ENCODE assay signal across 13 cellular contexts in the genomic region with DNA sequence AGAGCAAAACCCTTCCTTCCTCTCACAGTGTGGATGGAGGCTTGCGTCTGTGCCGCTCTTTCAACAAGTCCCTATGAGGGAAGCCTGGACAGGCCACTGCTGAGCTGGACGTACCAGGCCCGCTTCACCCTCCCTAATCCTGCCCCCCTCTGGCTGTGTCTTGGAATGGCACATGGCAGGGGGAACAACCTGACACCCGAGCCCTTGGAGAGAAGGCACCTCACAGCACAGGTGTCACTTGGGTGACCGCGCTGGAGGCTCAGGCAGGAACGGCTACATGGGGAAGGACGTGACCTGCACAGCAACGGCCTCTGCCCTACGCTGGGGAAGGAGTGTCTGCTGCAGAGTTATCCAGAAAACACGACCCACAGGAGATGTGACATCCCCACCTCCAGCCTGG. TPM values are rescaled to one million over a fixed set of nuclear protein-coding genes. Genes with fewer than 3 reads are reported as not detected.
DNase-seq lines count a peak whose midpoint lies in the region; ATAC-seq, FAIRE-seq and TF ChIP-seq lines count a peak whose summit lies in the region.
"Had no signal": no experiment of that assay in that cellular context is flagged by ENCODE, and none has a peak within 500 bp of the region (broad histone marks: within the 10 kb centered on the region; RNA-seq: fewer than 3 reads in every experiment).

No MANE protein-coding gene starts in this region.

- H3K27ac ChIP-seq in GM12878 (ENCODE audit: control insufficient read depth, insufficient read depth): no peak overlapping the region
- H3K27ac ChIP-seq in keratinocyte (ENCODE audit: control insufficient read depth, insufficient read depth, low read length): no peak overlapping the region

- H3K9ac ChIP-seq in GM12878 (ENCODE audit: control insufficient read depth, insufficient read depth, low read length) (no peak overlapping the region), keratinocyte (ENCODE audit: control insufficient read depth, extremely low read depth, insufficient read depth, low read length) (no peak overlapping the region)

- H3K79me2 ChIP-seq in GM12878 (ENCODE audit: control insufficient read depth, insufficient read depth, low read length) (peaks cover 39% of the 10 kb centered on the region), keratinocyte (ENCODE audit: control insufficient read depth, insufficient read depth, low read length) (peaks cover 81% of the 10 kb centered on the region)

- TF ChIP-seq EP300 in GM12878 (IDR thresholded peaks at IDR 0.05; ENCODE audit: borderline replicate concordance in 1 of 2, control insufficient read depth in 1 of 2, low read depth in 2 of 2, low read length in 2 of 2): no peak

- in situ Hi-C loops in GM12878 (cut with MboI): no loop called here

- SMC1A ChIA-PET in GM12878 (lab: Charles Lee; ENCODE audit: uncharacterized antibody, unreplicated experiment): interaction anchor here (1.0 kb wide), 1 partner anchor 70 kb away, joined by 3 read pairs; no protein-coding TSS in a partner anchor

- BruUV-seq in GM12878 (replicated peaks; lab: Mats Ljungman, UMichigan): no TSS peak

- no peak; the same call in 1 of the 2 replicates for TF ChIP-seq POLR2A in GM12878 (IDR thresholded peaks at IDR 0.05; ENCODE audit: low read depth, low read length)

- H4K20me1 ChIP-seq in GM12878 (ENCODE audit: control insufficient read depth, insufficient read depth) (peaks cover 3% of the 10 kb centered on the region; the same call in 1 of the 2 replicates), keratinocyte (ENCODE audit: control insufficient read depth, extremely low read depth, insufficient read depth, low read length) (peaks cover 62% of the 10 kb centered on the region)

- H2AFZ ChIP-seq in GM12878 (ENCODE audit: control insufficient read depth, low read depth, low read length): no peak overlapping the region
- no peak overlapping the region for H2AFZ ChIP-seq in keratinocyte (ENCODE audit: control insufficient read depth, low read length)

- DNase-seq in BJ (ENCODE audit: low read depth) (no peak), H7 (peak; percentile 80), GM12878 (ENCODE audit: low read depth, low spot score) (no peak), keratinocyte (ENCODE audit: low read depth, low spot score) (no peak), SW 1271 (lab: John Stamatoyannopoulos, UW) (no peak), NCI-H2107 treated with DMSO at 0.1 percent for 48 hours (lab: John Stamatoyannopoulos, UW; ENCODE audit: unreplicated experiment) (no peak), HTR-8/SVneo (ENCODE audit: insufficient read length, low spot score) (no peak)
- DNase-seq: NCI-H1694, sigmoid colon had no signal

- TF ChIP-seq CTCF in BJ (IDR thresholded peaks at IDR 0.05; ENCODE audit: insufficient read depth, low read depth, low read length) (peak; percentile 35), GM12878 (IDR thresholded peaks at IDR 0.05 in 2 of 3, conservative IDR thresholded peaks at IDR 0.05 in 1 of 3; ENCODE audit: control insufficient read depth in 2 of 3, extremely low read depth in 1 of 3, insufficient read depth in 1 of 3, low read depth in 3 of 3, low read length in 3 of 3) (peak in 2 of 3 experiments; percentile 3 to 17; a peak in 2 of 6 replicates), keratinocyte (optimal IDR thresholded peaks at IDR 0.05 in 1 of 3, IDR thresholded peaks at IDR 0.05 in 1 of 3, conservative IDR thresholded peaks at IDR 0.05 in 1 of 3; ENCODE audit: extremely low read depth in 1 of 3, insufficient read depth in 2 of 3, low read length in 3 of 3) (peak in 2 of 3 experiments; percentile 30 to 54)

- no peak for TF ChIP-seq RAD21 in GM12878 (IDR thresholded peaks at IDR 0.05; ENCODE audit: insufficient read depth, low read depth, low read length)

- WGBS in GM12878 (ENCODE audit: insufficient coverage, insufficient replicate concordance, low lambda C conversion rate, missing lambda C conversion rate): 94% methylated on average over 12 of the region's 12 CpGs

- H3K9me3 ChIP-seq in GM12878 (replicated peaks; ENCODE audit: control insufficient read depth, insufficient read depth, low read length): no peaks in the 10 kb centered on the region
- no peaks in the 10 kb centered on the region for H3K9me3 ChIP-seq in keratinocyte (ENCODE audit: control insufficient read depth, low read depth, low read length)
- H3K9me3 ChIP-seq: sigmoid colon had no signal

- H3K4me2 ChIP-seq in GM12878 (ENCODE audit: control insufficient read depth, insufficient read depth): no peak overlapping the region
- H3K4me2 ChIP-seq in keratinocyte (ENCODE audit: control insufficient read depth, extremely low read depth, insufficient read depth, low read depth, low read length): no peak overlapping the region

- CTCF ChIA-PET in BJ (lab: Yijun Ruan, JAX): interaction anchor here (0.8 to 5.9 kb wide), 5 partner anchors 9 to 178 kb away, joined by 3 to 54 read pairs (median 3); no protein-coding TSS in a partner anchor
- CTCF ChIA-PET in GM12878 (lab: Yijun Ruan, JAX): interaction anchor here (1.9 to 8.2 kb wide), 2 partner anchors 9 to 46 kb away, joined by 10 to 77 read pairs; no protein-coding TSS in a partner anchor

- peaks cover 32% of the 10 kb centered on the region for H3K36me3 ChIP-seq in BJ (ENCODE audit: control insufficient read depth, insufficient read depth, low read length)
- peaks cover 21% of the 10 kb centered on the region for H3K36me3 ChIP-seq in H7 (replicated peaks; ENCODE audit: control insufficient read depth, insufficient read depth, low read length)
- H3K36me3 ChIP-seq in GM12878 (ENCODE audit: control insufficient read depth in 2 of 2, insufficient read depth in 2 of 2, low read length in 1 of 2): peaks cover 7 to 25% of the 10 kb centered on the region in 2 experiments; a peak in 3 of 4 replicates
- H3K36me3 ChIP-seq in keratinocyte (ENCODE audit: control insufficient read depth in 2 of 2, extremely low read depth in 1 of 2, insufficient read depth in 2 of 2, low read length in 2 of 2): peaks cover 21 to 48% of the 10 kb centered on the region in 2 experiments

- ATAC-seq in GM12878 (no peak), HG03354 (IDR thresholded peaks at IDR 0.05; ENCODE audit: poor library complexity, severe bottlenecking, unreplicated experiment) (no peak)
- ATAC-seq: activated T-helper 17 cell treated with anti-CD3 and anti-CD28 coated beads, Interleukin-2, amount 50 U/mL, for 72 hours; esophagus mucosa had no signal

- no peak overlapping the region for H3K4me3 ChIP-seq in BJ (ENCODE audit: low read depth, low read length)
- H3K4me3 ChIP-seq in H7 (ENCODE audit: insufficient read depth, low read depth, low read length): no peak overlapping the region
- H3K4me3 ChIP-seq in GM12878: no peak overlapping the region
- H3K4me3 ChIP-seq in keratinocyte (ENCODE audit: control insufficient read depth in 2 of 3, extremely low read depth in 1 of 3, insufficient read depth in 2 of 3, low read depth in 1 of 3, low read length in 3 of 3): no peak overlapping the region
- H3K4me3 ChIP-seq: sigmoid colon had no signal

- H3K4me1 ChIP-seq in GM12878 (ENCODE audit: control insufficient read depth, insufficient read depth, low read length): peaks cover 20% of the 10 kb centered on the region
- peaks cover 15% of the 10 kb centered on the region for H3K4me1 ChIP-seq in keratinocyte (ENCODE audit: control insufficient read depth, extremely low read depth, insufficient read depth, low read length)

- FAIRE-seq in GM12878 (lab: Jason Lieb, UNC) (no peak), keratinocyte (lab: Jason Lieb, UNC) (no peak), HTR-8/SVneo (lab: Jason Lieb, UNC) (no peak)
- FAIRE-seq: GM12892 had no signal

- RAD21 ChIA-PET in GM12878 (lab: Charles Lee; ENCODE audit: unreplicated experiment): no interaction called here

- dilution Hi-C loops in keratinocyte (cut with MboI; ENCODE audit: extremely low pct_ligation_motif_present, low sequenced_read_pairs): no loop called here

- intact Hi-C loops in GM12878 (cut with micrococcal nuclease; ENCODE audit: unreplicated experiment): no loop called here

- POLR2A ChIA-PET in BJ (lab: Charles Lee) (no interaction called here), GM12878 (lab: Charles Lee) (no interaction called here)

- peaks cover 10% of the 10 kb centered on the region for H3K9me1 ChIP-seq in keratinocyte (ENCODE audit: control insufficient read depth, extremely low read depth, insufficient read depth, low read length)

- H3K27me3 ChIP-seq in BJ (ENCODE audit: control insufficient read depth, insufficient read depth, low read length) (no peaks in the 10 kb centered on the region), H7 (ENCODE audit: control insufficient read depth, insufficient read depth, low read length) (no peaks in the 10 kb centered on the region), GM12878 (replicated peaks in 1 of 2; ENCODE audit: control insufficient read depth in 2 of 2, insufficient read depth in 2 of 2, low read length in 1 of 2) (no peaks in the 10 kb centered on the region), keratinocyte (ENCODE audit: control insufficient read depth, extremely low read depth, insufficient read depth, low read length) (no peaks in the 10 kb centered on the region)
- H3K27me3 ChIP-seq: sigmoid colon had no signal

RNA-seq across cellular contexts. Expression of gene CARS1, which starts 11.0 kb away (rescaled TPM):
- polyA plus RNA-seq in BJ (2011; rRNA removed): 161 and 175 TPM in 2 replicates
- polyA minus RNA-seq in BJ (2011; rRNA and poly(A)+ RNA removed): 56.5 and 74.0 TPM in 2 replicates
- total RNA-seq in H7 (2014; rRNA removed; shearing (Covaris generic)): 56.0 and 76.2 TPM in 2 replicates
- total RNA-seq in GM12878 (2013; cell fraction: nucleolus; rRNA removed): 82.2 and 99.9 TPM in 2 replicates
- 42.2 and 44.1 TPM in 2 replicates for total RNA-seq in GM12878 (2014; rRNA removed)
- 32.9 and 33.9 TPM in 2 replicates for total RNA-seq in GM12878 (2014; rRNA removed; fragmentation: Illumina TruSeq; extraction: Trizol)
- total RNA-seq in GM12878 (2021): 49.2 TPM in 2 replicates
- 31.3 TPM for polyA plus RNA-seq in GM12878 (2011; ENCODE audit: low read depth)
- 51.4 and 60.6 TPM in 2 replicates for polyA plus RNA-seq in GM12878 (2011; rRNA removed)
- 43.0 and 45.6 TPM in 2 replicates for polyA plus RNA-seq in GM12878 (2011; cell fraction: cytosol; rRNA removed)
- polyA plus RNA-seq in GM12878 (2011; cell fraction: nucleus; rRNA removed): 128 and 145 TPM in 2 replicates
- polyA plus RNA-seq in GM12878 (2012): 44.0 and 47.5 TPM in 2 replicates
- 35.7 and 42.9 TPM in 2 replicates for polyA plus RNA-seq in GM12878 (2014; fragmentation: Illumina TruSeq; extraction: Trizol)
- polyA plus RNA-seq in GM12878 (2014; fragmentation: Nextera tagmentation; extraction: Ambion mirVana): 10 to 100 TPM in 1 of 2 experiments, 1 to 10 TPM in 1; 7.8 to 19.7 TPM
- polyA plus RNA-seq in GM12878 (2014; rRNA removed): 51.0 and 52.5 TPM in 2 replicates
- 10 to 100 TPM; 48.6 to 51.7 TPM for polyA plus RNA-seq in GM12878 (2016; fragmentation: Nextera tagmentation; extraction: Ambion mirVana)
- polyA minus RNA-seq in GM12878 (2011; rRNA and poly(A)+ RNA removed): 41.5 and 48.6 TPM in 2 replicates
- polyA minus RNA-seq in GM12878 (2011; cell fraction: cytosol; rRNA and poly(A)+ RNA removed): 16.4 and 20.3 TPM in 2 replicates
- polyA minus RNA-seq in GM12878 (2011; cell fraction: nucleus; rRNA and poly(A)+ RNA removed): 46.5 and 65.3 TPM in 2 replicates
- 53.0 to 62.5 TPM (median 60.7 TPM) in 3 replicates for polyA plus RNA-seq in keratinocyte
- 87.1 TPM for polyA plus RNA-seq in keratinocyte (2011; ENCODE audit: low read depth)
- 41.5 and 44.0 TPM in 2 replicates for polyA plus RNA-seq in keratinocyte (2011; cell fraction: cytosol; rRNA removed)
- 109 and 122 TPM in 2 replicates for polyA plus RNA-seq in keratinocyte (2011; cell fraction: nucleus; rRNA removed)
- polyA plus RNA-seq in keratinocyte (2012; ENCODE audit: low replicate concordance): 71.9 and 81.6 TPM in 2 replicates
- polyA minus RNA-seq in keratinocyte: 25.4 to 41.8 TPM (median 34.8 TPM) in 3 replicates
- 43.0 TPM for polyA minus RNA-seq in keratinocyte (2011; cell fraction: cytosol; rRNA and poly(A)+ RNA removed)
- 48.7 and 60.6 TPM in 2 replicates for polyA minus RNA-seq in keratinocyte (2011; cell fraction: nucleus; rRNA and poly(A)+ RNA removed)

RNA-seq across cellular contexts. Expression of gene NAP1L4, which starts 54.1 kb away (rescaled TPM):
- polyA plus RNA-seq in BJ (2011; rRNA removed) (65.1 and 67.0 TPM in 2 replicates), GM12878 (2011; rRNA removed) (100 and 159 TPM in 2 replicates), GM12878 (2014; fragmentation: Illumina TruSeq; extraction: Trizol) (127 and 140 TPM in 2 replicates), GM12878 (2014; fragmentation: Nextera tagmentation; extraction: Ambion mirVana) (10 to 100 TPM; 24.8 to 44.0 TPM), GM12878 (2014; rRNA removed) (121 TPM in 2 replicates), GM12878 (2016; fragmentation: Nextera tagmentation; extraction: Ambion mirVana) (100 to 1,000 TPM; 181 to 198 TPM), keratinocyte (92.2 to 136 TPM (median 108 TPM) in 3 replicates)
- 28.2 and 34.5 TPM in 2 replicates for polyA minus RNA-seq in BJ (2011; rRNA and poly(A)+ RNA removed)
- 140 and 142 TPM in 2 replicates for total RNA-seq in H7 (2014; rRNA removed; shearing (Covaris generic))
- 427 and 452 TPM in 2 replicates for total RNA-seq in GM12878 (2013; cell fraction: nucleolus; rRNA removed)
- total RNA-seq in GM12878 (2014; rRNA removed) (103 and 107 TPM in 2 replicates), GM12878 (2014; rRNA removed; fragmentation: Illumina TruSeq; extraction: Trizol) (100 and 101 TPM in 2 replicates), GM12878 (2021) (128 and 130 TPM in 2 replicates)
- 48.1 TPM for polyA plus RNA-seq in GM12878 (2011; ENCODE audit: low read depth)
- polyA plus RNA-seq in GM12878 (2011; cell fraction: cytosol; rRNA removed): 64.8 and 80.3 TPM in 2 replicates
- 141 and 157 TPM in 2 replicates for polyA plus RNA-seq in GM12878 (2011; cell fraction: nucleus; rRNA removed)
- 71.3 and 83.1 TPM in 2 replicates for polyA plus RNA-seq in GM12878 (2012)
- 62.6 and 97.0 TPM in 2 replicates for polyA minus RNA-seq in GM12878 (2011; rRNA and poly(A)+ RNA removed)
- 28.8 and 30.2 TPM in 2 replicates for polyA minus RNA-seq in GM12878 (2011; cell fraction: cytosol; rRNA and poly(A)+ RNA removed)
- polyA minus RNA-seq in GM12878 (2011; cell fraction: nucleus; rRNA and poly(A)+ RNA removed): 52.5 and 71.7 TPM in 2 replicates
- polyA plus RNA-seq in keratinocyte (2011; ENCODE audit: low read depth): 384 TPM
- polyA plus RNA-seq in keratinocyte (2011; cell fraction: cytosol; rRNA removed): 104 and 177 TPM in 2 replicates
- 146 and 160 TPM in 2 replicates for polyA plus RNA-seq in keratinocyte (2011; cell fraction: nucleus; rRNA removed)
- polyA plus RNA-seq in keratinocyte (2012; ENCODE audit: low replicate concordance): 80.7 and 121 TPM in 2 replicates
- 56.5 to 117 TPM (median 69.2 TPM) in 3 replicates for polyA minus RNA-seq in keratinocyte
- polyA minus RNA-seq in keratinocyte (2011; cell fraction: cytosol; rRNA and poly(A)+ RNA removed): 68.1 TPM
- 46.6 and 92.2 TPM in 2 replicates for polyA minus RNA-seq in keratinocyte (2011; cell fraction: nucleus; rRNA and poly(A)+ RNA removed)
